2 cellular contexts compared by ENCODE assay signal in genomic region chr15:34490421-34491193, GRCh38.
TF ChIP-seq lines count a peak whose summit lies in the region.

No MANE protein-coding gene starts in this region.

TF ChIP-seq in SK-N-SH, 30 proteins besides CTCF, POLR2A, EP300 and RAD21 (continued from another document):
- TF ChIP-seq JUND (IDR thresholded peaks at IDR 0.05) (no peak), RCOR1 (IDR thresholded peaks at IDR 0.05; ENCODE audit: low read length) (no peak), RFX5 (IDR thresholded peaks at IDR 0.05; ENCODE audit: low read length) (no peak), IRF3 (IDR thresholded peaks at IDR 0.05; ENCODE audit: low read depth, low read length) (no peak), EZH2phosphoT487 (IDR thresholded peaks at IDR 0.05; ENCODE audit: borderline replicate concordance, low read depth) (no peak)

TF ChIP-seq in SK-N-SH treated with all-trans-retinoic acid at 6 μM for 48 hours, 23 proteins besides CTCF, POLR2A, EP300 and RAD21 (continued from another document):
- TF ChIP-seq PATZ1 (CRISPR knock-in tag; IDR thresholded peaks at IDR 0.05; ENCODE audit: borderline replicate concordance) = no peak
- no peak for TF ChIP-seq ZNF8 (CRISPR knock-in tag; IDR thresholded peaks at IDR 0.05)
- no peak for TF ChIP-seq RARB (CRISPR knock-in tag; IDR thresholded peaks at IDR 0.05)
- TF ChIP-seq ZFP3 (CRISPR knock-in tag; IDR thresholded peaks at IDR 0.05) = no peak
- no peak for TF ChIP-seq ZFP30 (CRISPR knock-in tag; IDR thresholded peaks at IDR 0.05)
- no peak for TF ChIP-seq BACH2 (CRISPR knock-in tag; IDR thresholded peaks at IDR 0.05; ENCODE audit: borderline replicate concordance)
- TF ChIP-seq, protein P1, sequence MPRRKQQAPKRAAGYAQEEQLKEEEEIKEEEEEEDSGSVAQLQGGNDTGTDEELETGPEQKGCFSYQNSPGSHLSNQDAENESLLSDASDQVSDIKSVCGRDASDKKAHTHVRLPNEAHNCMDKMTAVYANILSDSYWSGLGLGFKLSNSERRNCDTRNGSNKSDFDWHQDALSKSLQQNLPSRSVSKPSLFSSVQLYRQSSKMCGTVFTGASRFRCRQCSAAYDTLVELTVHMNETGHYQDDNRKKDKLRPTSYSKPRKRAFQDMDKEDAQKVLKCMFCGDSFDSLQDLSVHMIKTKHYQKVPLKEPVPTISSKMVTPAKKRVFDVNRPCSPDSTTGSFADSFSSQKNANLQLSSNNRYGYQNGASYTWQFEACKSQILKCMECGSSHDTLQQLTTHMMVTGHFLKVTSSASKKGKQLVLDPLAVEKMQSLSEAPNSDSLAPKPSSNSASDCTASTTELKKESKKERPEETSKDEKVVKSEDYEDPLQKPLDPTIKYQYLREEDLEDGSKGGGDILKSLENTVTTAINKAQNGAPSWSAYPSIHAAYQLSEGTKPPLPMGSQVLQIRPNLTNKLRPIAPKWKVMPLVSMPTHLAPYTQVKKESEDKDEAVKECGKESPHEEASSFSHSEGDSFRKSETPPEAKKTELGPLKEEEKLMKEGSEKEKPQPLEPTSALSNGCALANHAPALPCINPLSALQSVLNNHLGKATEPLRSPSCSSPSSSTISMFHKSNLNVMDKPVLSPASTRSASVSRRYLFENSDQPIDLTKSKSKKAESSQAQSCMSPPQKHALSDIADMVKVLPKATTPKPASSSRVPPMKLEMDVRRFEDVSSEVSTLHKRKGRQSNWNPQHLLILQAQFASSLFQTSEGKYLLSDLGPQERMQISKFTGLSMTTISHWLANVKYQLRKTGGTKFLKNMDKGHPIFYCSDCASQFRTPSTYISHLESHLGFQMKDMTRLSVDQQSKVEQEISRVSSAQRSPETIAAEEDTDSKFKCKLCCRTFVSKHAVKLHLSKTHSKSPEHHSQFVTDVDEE (CRISPR knock-in tag; IDR thresholded peaks at IDR 0.05) = no peak
